In the genomic region with DNA sequence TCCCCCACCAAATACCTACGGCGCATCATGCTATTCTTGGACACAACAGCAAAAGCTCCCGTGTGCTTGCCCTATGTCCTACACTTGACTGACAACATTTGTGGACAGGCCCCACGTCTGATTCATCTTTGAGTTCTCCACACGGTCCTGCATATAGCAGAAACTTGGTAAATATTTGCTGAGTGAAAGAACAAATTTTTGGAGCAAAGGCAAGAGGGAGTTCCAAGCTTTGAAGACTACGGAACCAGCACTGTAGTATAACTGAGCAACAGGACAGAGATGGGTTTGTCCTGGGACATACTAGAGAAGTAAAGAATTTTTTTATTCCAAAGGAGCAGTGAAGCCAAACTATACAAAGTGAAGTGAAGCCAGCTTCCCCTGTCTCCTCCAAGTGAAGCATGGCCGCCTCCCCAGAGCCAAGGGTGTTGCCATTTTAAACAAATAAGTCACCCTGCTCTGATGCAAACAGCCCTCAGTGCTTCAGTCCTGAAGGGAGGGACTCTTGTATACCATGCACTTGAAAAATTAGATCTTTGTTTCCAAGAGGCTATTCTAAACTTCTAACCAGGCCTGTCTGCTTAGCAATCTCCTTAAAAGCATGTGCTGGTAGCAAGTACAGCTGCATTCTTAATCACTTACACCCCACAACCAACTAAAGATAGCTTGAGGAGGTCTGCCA, we compare ENCODE assay signal across 9 cellular contexts. TPM values are rescaled to one million over a fixed set of nuclear protein-coding genes. Genes with fewer than 3 reads are reported as not detected.
DNase-seq lines count a peak whose midpoint lies in the region; ATAC-seq and TF ChIP-seq lines count a peak whose summit lies in the region.
"Had no signal": no experiment of that assay in that cellular context is flagged by ENCODE, and none has a peak within 500 bp of the region (broad histone marks: within the 10 kb centered on the region; RNA-seq: fewer than 3 reads in every experiment).

No MANE protein-coding gene starts in this region.

- ATAC-seq in GM21723 (IDR thresholded peaks at IDR 0.05; ENCODE audit: unreplicated experiment): no peak
- ATAC-seq: effector memory CD8-positive, alpha-beta T cell had no signal

- no peak overlapping the region for H3K14ac ChIP-seq in trophoblast cell (ENCODE audit: low read length)

- H3K9me2 ChIP-seq in OCI-LY1 (ENCODE audit: low read depth, low read length): no peaks in the 10 kb centered on the region

- no peaks in the 10 kb centered on the region for H3K27me3 ChIP-seq in OCI-LY1 (ENCODE audit: insufficient read depth, low read length)
- H3K27me3 ChIP-seq in trophoblast cell (ENCODE audit: insufficient read depth, low read length): no peaks in the 10 kb centered on the region

- no peak overlapping the region for H3K18ac ChIP-seq in trophoblast cell (ENCODE audit: low read length)

- H3K4me1 ChIP-seq in OCI-LY1 (ENCODE audit: insufficient read depth, low read length, severe bottlenecking) (peaks cover 76% of the 10 kb centered on the region), trophoblast cell (ENCODE audit: control insufficient read depth in 1 of 2, insufficient read depth in 2 of 2, low read length in 2 of 2) (peaks cover 0 to 2% of the 10 kb centered on the region in 2 experiments)

- no peak overlapping the region for H3K27ac Mint-ChIP-seq in mesothelial cell of epicardium
- H3K27ac Mint-ChIP-seq: effector memory CD8-positive, alpha-beta T cell had no signal

- no peaks in the 10 kb centered on the region for H3K79me1 ChIP-seq in trophoblast cell (ENCODE audit: low read length)

- no peak overlapping the region for H2AFZ ChIP-seq in OCI-LY1 (ENCODE audit: low read length)
- H2AFZ ChIP-seq in trophoblast cell (ENCODE audit: insufficient read depth, low read length, poor library complexity): no peak overlapping the region

- H3K23ac ChIP-seq in trophoblast cell (ENCODE audit: low read length): no peak overlapping the region

- no peak for TF ChIP-seq CTCF in OCI-LY1 (IDR thresholded peaks at IDR 0.05; ENCODE audit: low read length)
- no peak for TF ChIP-seq CTCF in mesothelial cell of epicardium (IDR thresholded peaks at IDR 0.05; ENCODE audit: unreplicated experiment)

- H3K4me1 Mint-ChIP-seq in mesothelial cell of epicardium: peaks cover 4% of the 10 kb centered on the region

- H3K79me2 ChIP-seq in OCI-LY1 (ENCODE audit: insufficient read depth, low read length) (peaks cover 32% of the 10 kb centered on the region), trophoblast cell (ENCODE audit: control insufficient read depth, insufficient read depth, low read length, poor library complexity) (no peaks in the 10 kb centered on the region)

- no peak overlapping the region for H2BK5ac ChIP-seq in trophoblast cell (ENCODE audit: low read depth, low read length, poor library complexity)

- no peak overlapping the region for H2AK5ac ChIP-seq in trophoblast cell (ENCODE audit: low read length)

- no peak overlapping the region for H4K12ac ChIP-seq in trophoblast cell (ENCODE audit: low read depth, low read length)

- H2BK120ac ChIP-seq in trophoblast cell (ENCODE audit: insufficient read depth, low read length, poor library complexity): no peak overlapping the region

- H3K4me3 ChIP-seq in OCI-LY1 (ENCODE audit: low read depth, low read length, poor library complexity, severe bottlenecking): peak overlapping the region; percentile 34
- H3K4me3 ChIP-seq in trophoblast cell (ENCODE audit: low read depth, low read length): no peak overlapping the region

- H3K9me3 ChIP-seq in OCI-LY1 (ENCODE audit: low read length) (no peaks in the 10 kb centered on the region), trophoblast cell (ENCODE audit: insufficient read depth, low read depth, low read length) (no peaks in the 10 kb centered on the region)

- no peaks in the 10 kb centered on the region for H3K27me3 Mint-ChIP-seq in mesothelial cell of epicardium (ENCODE audit: low read depth)

- no peaks in the 10 kb centered on the region for H4K20me1 ChIP-seq in OCI-LY1 (ENCODE audit: insufficient read depth, low read length)

- peaks cover 7% of the 10 kb centered on the region for H3K36me3 Mint-ChIP-seq in mesothelial cell of epicardium

- no peak overlapping the region for H3K4ac ChIP-seq in trophoblast cell (ENCODE audit: low read depth, low read length)

- no peak overlapping the region for H2BK12ac ChIP-seq in trophoblast cell (ENCODE audit: low read length)

- no peaks in the 10 kb centered on the region for H3F3A ChIP-seq in OCI-LY1 (ENCODE audit: insufficient read depth, low read length)

- H3K9me3 Mint-ChIP-seq in mesothelial cell of epicardium: peaks cover 12% of the 10 kb centered on the region
- H3K9me3 Mint-ChIP-seq: effector memory CD8-positive, alpha-beta T cell had no signal

- H3K36me3 ChIP-seq in OCI-LY1 (ENCODE audit: insufficient read depth, low read length) (peaks cover 4% of the 10 kb centered on the region; the same call in 1 of the 2 replicates), trophoblast cell (ENCODE audit: control insufficient read depth in 1 of 2, insufficient read depth in 2 of 2, low read length in 2 of 2) (no peaks in the 10 kb centered on the region)

- H3K4me2 ChIP-seq in OCI-LY1 (ENCODE audit: low read length): peak overlapping the region; percentile 56
- H3K4me2 ChIP-seq in trophoblast cell (ENCODE audit: low read length): no peak overlapping the region

- no peak overlapping the region for H4K91ac ChIP-seq in trophoblast cell (ENCODE audit: low read depth, low read length)

- H3K9ac ChIP-seq in OCI-LY1 (ENCODE audit: low read length) (peak overlapping the region; percentile 55), trophoblast cell (ENCODE audit: low read length) (no peak overlapping the region)

- no CpG with 5 or more reads among the region's 7 CpGs for WGBS in trophoblast cell (ENCODE audit: extremely low coverage, insufficient coverage, insufficient read length)

- peak; percentile 70 for DNase-seq in DMS53 (lab: John Stamatoyannopoulos, UW)
- peak; percentile 80 for DNase-seq in fibroblast of gingiva (ENCODE audit: low read depth)
- peak; percentile 84 to 92 for DNase-seq in trophoblast cell
- DNase-seq in NCI-H2107 treated with DMSO at 0.1 percent for 48 hours (lab: John Stamatoyannopoulos, UW; ENCODE audit: unreplicated experiment): no peak
- no peak for DNase-seq in mesothelial cell of epicardium (ENCODE audit: low spot score in 2 of 2, unreplicated experiment in 2 of 2)
- DNase-seq in NCI-H774 (lab: John Stamatoyannopoulos, UW): no peak
- DNase-seq: effector memory CD8-positive, alpha-beta T cell had no signal

- no peak overlapping the region for H4K8ac ChIP-seq in trophoblast cell (ENCODE audit: low read depth, low read length)

- H3K4me3 Mint-ChIP-seq in mesothelial cell of epicardium: no peak overlapping the region
- H3K4me3 Mint-ChIP-seq: effector memory CD8-positive, alpha-beta T cell had no signal

- H3K27ac ChIP-seq in OCI-LY1 (ENCODE audit: low read depth, low read length, poor library complexity, severe bottlenecking) (peak overlapping the region; percentile 97), trophoblast cell (ENCODE audit: low read depth, low read length) (no peak overlapping the region)

RNA-seq across cellular contexts. Expression of a gene that starts 35.9 kb away (rescaled TPM):
- 12.0 and 12.8 TPM in 2 replicates for polyA plus RNA-seq in trophoblast cell (2013)
- total RNA-seq in mesothelial cell of epicardium: 31.5 to 32.2 TPM (median 32.0 TPM) in 3 replicates

Comparison
In these comparisons a context has a peak if more than half of its experiments do, and no peak if none do; other contexts are left out.
1. DNase-seq: peak in DMS53 (single experiment), fibroblast of gingiva (single experiment) and trophoblast cell (2 of 2); none in NCI-H2107 treated with DMSO at 0.1 percent for 48 hours (single experiment), mesothelial cell of epicardium (0 of 2) and NCI-H774 (single experiment).